ENCODE assay signal across 32 cellular contexts in genomic region chr20:35556871-35557270, GRCh38. TPM values are rescaled to one million over a fixed set of nuclear protein-coding genes. Genes with fewer than 3 reads are reported as not detected.
"Had no signal": no experiment of that assay in that cellular context is flagged by ENCODE, and none has a peak within 500 bp of the region (broad histone marks: within the 10 kb centered on the region; RNA-seq: fewer than 3 reads in every experiment).

No MANE protein-coding gene starts in this region.

- ATAC-seq: left ventricle myocardium superior; lower lobe of right lung; naive thymus-derived CD8-positive, alpha-beta T cell; psoas muscle; right cardiac atrium; stimulated activated memory B cell treated with anti-CD40 and anti-IgM and Interleukin-4, amounts not matched to agents 10 μg/mL and 1 μg/mL and 100 μg/mL, for 72 hours; stimulated activated naive CD8-positive, alpha-beta T cell treated with anti-CD3 and anti-CD28 coated beads, Interleukin-15, Interleukin-2, amounts not matched to agents 100 U/mL and 50 U/mL, for 24 hours had no signal

- FAIRE-seq: keratinocyte, urothelium cell line had no signal

- H3K27me3 ChIP-seq: esophagus squamous epithelium, heart right ventricle, ovary, spleen, testis, tibial artery had no signal

- H3K27ac ChIP-seq: coronary artery, esophagus squamous epithelium, heart right ventricle, lower lobe of right lung, ovary, psoas muscle, skin epidermis, spleen, testis, tibial artery had no signal

- H3K36me3 ChIP-seq: ovary had no signal

- H3K4me1 ChIP-seq: esophagus squamous epithelium, heart right ventricle, lower lobe of right lung, psoas muscle, spleen, tibial artery had no signal

- H3K9me3 ChIP-seq: esophagus squamous epithelium, heart right ventricle, lower lobe of right lung, ovary, psoas muscle, spleen, testis, tibial artery had no signal

- H3K4me3 ChIP-seq: coronary artery, esophagus squamous epithelium, heart right ventricle, lower lobe of right lung, ovary, psoas muscle, skin epidermis, spleen, testis, tibial artery had no signal

- DNase-seq: dermis blood vessel endothelial cell; effector memory CD4-positive, alpha-beta T cell; erythroblast; esophagus squamous epithelium; foreskin melanocyte; glutamatergic neuron; heart right ventricle; hippocampal formation; immature natural killer cell; left ventricle myocardium superior; lower lobe of right lung; naive thymus-derived CD8-positive, alpha-beta T cell; nephron progenitor cell; occipital lobe; ovary; posterior cingulate gyrus; right cardiac atrium; spleen; stimulated activated CD4-positive, alpha-beta T cell treated with anti-CD3 and anti-CD28 coated beads, Interleukin-4, amount 100 ng/mL, for 4 hours; stimulated activated naive CD8-positive, alpha-beta T cell treated with anti-CD3 and anti-CD28 coated beads, Interleukin-15, Interleukin-2, amounts not matched to agents 100 U/mL and 50 U/mL, for 24 hours; substantia nigra; testis; tibial artery had no signal

RNA-seq across cellular contexts. Expression of gene C20orf173, which starts 27.4 kb away (rescaled TPM):
- total RNA-seq: dermis blood vessel endothelial cell; esophagus squamous epithelium; heart right ventricle; left ventricle myocardium superior; lower lobe of right lung; mesenteric fat pad; myocyte; naive thymus-derived CD8-positive, alpha-beta T cell; occipital lobe; ovary; psoas muscle; renal cortical epithelial cell; right cardiac atrium; spleen had no signal
- polyA plus RNA-seq: heart right ventricle; immature natural killer cell; keratinocyte; naive thymus-derived CD8-positive, alpha-beta T cell; ovary; psoas muscle; right cardiac atrium; spleen had no signal
